Comparison of ENCODE assay signal across 10 cellular contexts in genomic region chr4:113548303-113548702, GRCh38.
DNase-seq lines count a peak whose midpoint lies in the region; ATAC-seq and TF ChIP-seq lines count a peak whose summit lies in the region.
"Had no signal": no experiment of that assay in that cellular context is flagged by ENCODE, and none has a peak within 500 bp of the region (broad histone marks: within the 10 kb centered on the region; RNA-seq: fewer than 3 reads in every experiment).

No MANE protein-coding gene starts in this region.

- peaks cover 0 to 17% of the 10 kb centered on the region in 2 donors for H3K4me1 ChIP-seq in right atrium auricular region
- H3K4me1 ChIP-seq in subcutaneous abdominal adipose tissue (ENCODE audit: control insufficient read depth in 5 of 5, insufficient read depth in 5 of 5, low read length in 5 of 5): peaks cover 0 to 9% (median 7%) of the 10 kb centered on the region in 5 donors

- H3K9me3 ChIP-seq in right atrium auricular region (no peaks in the 10 kb centered on the region), subcutaneous abdominal adipose tissue (ENCODE audit: control insufficient read depth in 5 of 5, low read length in 5 of 5) (no peaks in the 10 kb centered on the region)
- H3K9me3 ChIP-seq: ovary had no signal

- H3K36me3 ChIP-seq in right atrium auricular region (peaks cover 22% of the 10 kb centered on the region), subcutaneous abdominal adipose tissue (ENCODE audit: control insufficient read depth in 5 of 5, insufficient read depth in 5 of 5, low read length in 5 of 5) (peaks cover 0 to 5% (median 0%) of the 10 kb centered on the region in 5 donors)
- H3K36me3 ChIP-seq: ovary had no signal

- H3K4me1 Mint-ChIP-seq in activated T-cell treated with anti-CD3 and anti-CD28 coated beads, Interleukin-2, amount 50 U/mL, for 72 hours (ENCODE audit: low read depth): peaks cover 37% of the 10 kb centered on the region
- H3K4me1 Mint-ChIP-seq in T-cell: peaks cover 13 to 15% (median 14%) of the 10 kb centered on the region in 3 donors

- peak overlapping the region; percentile 62 for H3K27ac Mint-ChIP-seq in activated T-cell treated with anti-CD3 and anti-CD28 coated beads, Interleukin-2, amount 50 U/mL, for 72 hours
- H3K27ac Mint-ChIP-seq in T-cell: peak overlapping the region; percentile 47 to 62

- CTCF ChIA-PET in T-cell (lab: Charles Lee): interaction anchor here (0.5 to 2.3 kb wide), 35 partner anchors 8 to 539 kb away, joined by 3 to 19 read pairs (median 3); no protein-coding TSS in a partner anchor

- H3K4me3 Mint-ChIP-seq in activated T-cell treated with anti-CD3 and anti-CD28 coated beads, Interleukin-2, amount 50 U/mL, for 72 hours: no peak overlapping the region
- H3K4me3 Mint-ChIP-seq in T-cell: no peak overlapping the region

- peak overlapping the region; percentile 51 to 76 for H3K27ac ChIP-seq in right atrium auricular region
- peak overlapping the region; percentile 72 for H3K27ac ChIP-seq in subcutaneous abdominal adipose tissue (ENCODE audit: low read depth, low read length)
- H3K27ac ChIP-seq: ovary had no signal

- H3K27me3 Mint-ChIP-seq in activated T-cell treated with anti-CD3 and anti-CD28 coated beads, Interleukin-2, amount 50 U/mL, for 72 hours (ENCODE audit: low read depth): no peaks in the 10 kb centered on the region
- no peaks in the 10 kb centered on the region for H3K27me3 Mint-ChIP-seq in T-cell

- peaks cover 4 to 9% of the 10 kb centered on the region in 2 donors for H3K36me3 Mint-ChIP-seq in activated T-cell treated with anti-CD3 and anti-CD28 coated beads, Interleukin-2, amount 50 U/mL, for 72 hours (ENCODE audit: insufficient read depth in 2 of 2)
- H3K36me3 Mint-ChIP-seq in T-cell: peaks cover 15% of the 10 kb centered on the region

- no peak for DNase-seq in activated T-cell treated with anti-CD3 and anti-CD28 coated beads, Interleukin-2, amount 50 U/mL, for 72 hours
- DNase-seq in activated T-cell treated with anti-CD3 and anti-CD28 coated beads for 4 hours: no peak
- no peak for DNase-seq in T-cell
- DNase-seq in right atrium auricular region (ENCODE audit: low spot score): no peak
- DNase-seq in amygdala (lab: John Stamatoyannopoulos, UW): no peak
- DNase-seq: central memory CD4-positive, alpha-beta T cell; ovary had no signal

- H3K9me3 Mint-ChIP-seq in activated T-cell treated with anti-CD3 and anti-CD28 coated beads, Interleukin-2, amount 50 U/mL, for 72 hours: no peaks in the 10 kb centered on the region
- H3K9me3 Mint-ChIP-seq in T-cell: no peaks in the 10 kb centered on the region

- TF ChIP-seq CTCF in right atrium auricular region (IDR thresholded peaks at IDR 0.05): no peak

- no peak for ATAC-seq in activated T-cell treated with anti-CD3 and anti-CD28 coated beads, Interleukin-2, amount 50 U/mL, for 72 hours (replicated peaks in 1 of 2)
- ATAC-seq in T-cell (replicated peaks in 1 of 4) (no peak), GM18511 (IDR thresholded peaks at IDR 0.05; ENCODE audit: unreplicated experiment) (no peak), GM21717 (IDR thresholded peaks at IDR 0.05; ENCODE audit: unreplicated experiment) (no peak)

- H3K27me3 ChIP-seq in right atrium auricular region: no peaks in the 10 kb centered on the region
- no peaks in the 10 kb centered on the region for H3K27me3 ChIP-seq in subcutaneous abdominal adipose tissue (ENCODE audit: control insufficient read depth in 5 of 5, insufficient read depth in 4 of 5, low read length in 5 of 5)
- H3K27me3 ChIP-seq: ovary had no signal

- no peak overlapping the region for H3K9ac ChIP-seq in subcutaneous abdominal adipose tissue (ENCODE audit: low read length in 5 of 5)

- H3K4me3 ChIP-seq in right atrium auricular region (no peak overlapping the region), subcutaneous abdominal adipose tissue (ENCODE audit: low read depth in 1 of 5, low read length in 5 of 5) (no peak overlapping the region)
- H3K4me3 ChIP-seq: ovary had no signal

- POLR2A ChIA-PET in T-cell (lab: Charles Lee): interaction anchor here (0.8 to 1.0 kb wide), 2 partner anchors 29 to 218 kb away, joined by 3 read pairs; no protein-coding TSS in a partner anchor
